Comparison of ENCODE assay signal across 15 cellular contexts in genomic region chr5:177458912-177459350, GRCh38. TPM values are rescaled to one million over a fixed set of nuclear protein-coding genes. Genes with fewer than 3 reads are reported as not detected.
A peak's percentile ranks its signal among the peaks of the same experiment; 100 is the strongest.
DNase-seq lines count a peak whose midpoint lies in the region; ATAC-seq and TF ChIP-seq lines count a peak whose summit lies in the region.
"Had no signal": no experiment of that assay in that cellular context is flagged by ENCODE, and none has a peak within 500 bp of the region (broad histone marks: within the 10 kb centered on the region; RNA-seq: fewer than 3 reads in every experiment).

No MANE protein-coding gene starts in this region.

- H2AFZ ChIP-seq in GM23338 = no peak overlapping the region

- H3K4me1 Mint-ChIP-seq in GM23338 = peaks cover 16% of the 10 kb centered on the region

- H3K9me3 ChIP-seq in BE2C = no peaks in the 10 kb centered on the region
- no peaks in the 10 kb centered on the region for H3K9me3 ChIP-seq in effector memory CD4-positive, alpha-beta T cell (ENCODE audit: control insufficient read depth, low read length)
- H3K9me3 ChIP-seq: left lung had no signal

- H3K36me3 ChIP-seq in BE2C (peaks cover 47% of the 10 kb centered on the region), GM23338 (ENCODE audit: insufficient read depth) (peaks cover 31% of the 10 kb centered on the region)
- no peaks in the 10 kb centered on the region for H3K36me3 ChIP-seq in effector memory CD4-positive, alpha-beta T cell (ENCODE audit: control insufficient read depth, insufficient read depth, low read length)

- H3K27ac Mint-ChIP-seq in GM23338 = no peak overlapping the region
- H3K27ac Mint-ChIP-seq: WTC11 had no signal

- H3K4me3 ChIP-seq in BE2C (ENCODE audit: low read depth, low read length) (no peak overlapping the region), GM23338 (no peak overlapping the region)
- no peak overlapping the region for H3K4me3 ChIP-seq in effector memory CD4-positive, alpha-beta T cell (ENCODE audit: insufficient read depth, low read depth, low read length, poor library complexity, severe bottlenecking)
- H3K4me3 ChIP-seq: left lung, SJSA1 had no signal

- DNase-seq in BE2C (peak; percentile 78), GM23338 (ENCODE audit: low spot score) (peak; percentile 61), left lobe of liver (ENCODE audit: low spot score) (peak; percentile 49), NCI-H1048 (lab: John Stamatoyannopoulos, UW) (no peak)
- no peak for DNase-seq in effector memory CD4-positive, alpha-beta T cell
- DNase-seq: aorta, left lung, NCI-H1436, small intestine had no signal

- no peak overlapping the region for H3K4me2 ChIP-seq in GM23338

- no peak for TF ChIP-seq CTCF in BE2C (IDR thresholded peaks at IDR 0.05; ENCODE audit: low read depth, low read length)
- TF ChIP-seq CTCF in GM23338 (conservative IDR thresholded peaks at IDR 0.05; ENCODE audit: low read depth in 2 of 2) = no peak

- H3F3A ChIP-seq in GM23338 (replicated peaks; ENCODE audit: low read depth) = peaks cover 50% of the 10 kb centered on the region

- peaks cover 3% of the 10 kb centered on the region; the same call in 1 of the 3 replicates for H3K9me3 Mint-ChIP-seq in GM23338
- H3K9me3 Mint-ChIP-seq: WTC11 had no signal

- peaks cover 23% of the 10 kb centered on the region for H3K4me1 ChIP-seq in BE2C
- H3K4me1 ChIP-seq in GM23338 (ENCODE audit: insufficient read depth) = peaks cover 10% of the 10 kb centered on the region
- peaks cover 22% of the 10 kb centered on the region for H3K4me1 ChIP-seq in effector memory CD4-positive, alpha-beta T cell (ENCODE audit: control insufficient read depth, insufficient read depth, low read length, poor library complexity, severe bottlenecking)

- H3K79me2 ChIP-seq in GM23338 (replicated peaks; ENCODE audit: insufficient read depth) = peaks cover 10% of the 10 kb centered on the region

- H4K20me1 ChIP-seq in GM23338 (replicated peaks; ENCODE audit: insufficient read depth) = peaks cover 24% of the 10 kb centered on the region

- H3K36me3 Mint-ChIP-seq in GM23338 (ENCODE audit: low read depth) = peaks cover 61% of the 10 kb centered on the region

- H3K27me3 Mint-ChIP-seq in GM23338 (ENCODE audit: insufficient read depth, low read depth, poor library complexity) = peaks cover 43% of the 10 kb centered on the region

- H3K27me3 ChIP-seq in BE2C (no peaks in the 10 kb centered on the region), GM23338 (ENCODE audit: insufficient read depth) (peaks cover 2% of the 10 kb centered on the region)
- no peaks in the 10 kb centered on the region for H3K27me3 ChIP-seq in effector memory CD4-positive, alpha-beta T cell (replicated peaks; ENCODE audit: control insufficient read depth, insufficient read depth, low read length, poor library complexity, severe bottlenecking)
- H3K27me3 ChIP-seq: SJSA1 had no signal

- H3K27ac ChIP-seq in GM23338 (ENCODE audit: low read depth) (no peak overlapping the region), angular gyrus (ENCODE audit: low read depth, low read length) (peak overlapping the region; percentile 44)
- no peak overlapping the region for H3K27ac ChIP-seq in effector memory CD4-positive, alpha-beta T cell (ENCODE audit: insufficient read depth, low read length, poor library complexity, severe bottlenecking)
- H3K27ac ChIP-seq: C4-2B, left lung had no signal

- ATAC-seq in GM23338 = no peak
- no peak for ATAC-seq in left lobe of liver
- ATAC-seq in HG03520 (IDR thresholded peaks at IDR 0.05; ENCODE audit: unreplicated experiment) = no peak
- no peak for ATAC-seq in GM19351 (IDR thresholded peaks at IDR 0.05; ENCODE audit: unreplicated experiment)
- ATAC-seq: left lung, WTC11 had no signal

- H3K4me3 Mint-ChIP-seq in GM23338 = no peak overlapping the region
- H3K4me3 Mint-ChIP-seq: WTC11 had no signal

- H3K9me2 ChIP-seq in GM23338 (ENCODE audit: insufficient read depth) = no peaks in the 10 kb centered on the region

TF ChIP-seq in GM23338, 12 proteins besides CTCF, POLR2A, EP300 and RAD21 (continues in another document):
- TF ChIP-seq ZNF462 (CRISPR knock-in tag; IDR thresholded peaks at IDR 0.05) (no peak), EZH2phosphoT487 (IDR thresholded peaks at IDR 0.05; ENCODE audit: unreplicated experiment) (no peak)

RNA-seq across cellular contexts. Expression of gene PRR7, which starts 12.3 kb away (rescaled TPM):
- polyA plus RNA-seq in BE2C (2012; ENCODE audit: insufficient read depth, insufficient read length, low read depth) = 84.9 TPM
- 6.4 and 9.7 TPM in 2 replicates for total RNA-seq in GM23338 (2014; rRNA removed; shearing (Covaris generic))
- polyA plus RNA-seq in GM23338 (2016; fragmentation: Nextera tagmentation; extraction: Ambion mirVana) = 7.6 and 7.7 TPM in 2 replicates
- total RNA-seq in left lobe of liver = 0.63 TPM

RNA-seq across cellular contexts. Expression of gene DBN1, which starts 14.5 kb away (rescaled TPM):
- 454 TPM for polyA plus RNA-seq in BE2C (2012; ENCODE audit: insufficient read depth, insufficient read length, low read depth)
- total RNA-seq in GM23338 (2014; rRNA removed; shearing (Covaris generic)) = 242 and 290 TPM in 2 replicates
- 102 and 106 TPM in 2 replicates for polyA plus RNA-seq in GM23338 (2016; fragmentation: Nextera tagmentation; extraction: Ambion mirVana)
- total RNA-seq in left lobe of liver = 1.7 TPM

RNA-seq across cellular contexts. Expression of gene GRK6, which starts 32.5 kb away (rescaled TPM):
- 58.6 TPM for polyA plus RNA-seq in BE2C (2012; ENCODE audit: insufficient read depth, insufficient read length, low read depth)
- 37.2 and 56.8 TPM in 2 replicates for total RNA-seq in GM23338 (2014; rRNA removed; shearing (Covaris generic))
- polyA plus RNA-seq in GM23338 (2016; fragmentation: Nextera tagmentation; extraction: Ambion mirVana) = 13.0 and 18.7 TPM in 2 replicates
- total RNA-seq in left lobe of liver = 9.8 TPM

RNA-seq across cellular contexts. Expression of gene PDLIM7, which starts 38.5 kb away (rescaled TPM):
- polyA plus RNA-seq in BE2C (2012; ENCODE audit: insufficient read depth, insufficient read length, low read depth) = 84.1 TPM
- 73.0 and 94.7 TPM in 2 replicates for total RNA-seq in GM23338 (2014; rRNA removed; shearing (Covaris generic))
- 128 TPM in 2 replicates for polyA plus RNA-seq in GM23338 (2016; fragmentation: Nextera tagmentation; extraction: Ambion mirVana)
- 5.3 TPM for total RNA-seq in left lobe of liver

RNA-seq across cellular contexts. Expression of gene F12, which starts 49.6 kb away (rescaled TPM):
- polyA plus RNA-seq in BE2C (2012; ENCODE audit: insufficient read depth, insufficient read length, low read depth) = 68.2 TPM
- 2.6 and 2.9 TPM in 2 replicates for total RNA-seq in GM23338 (2014; rRNA removed; shearing (Covaris generic))
- polyA plus RNA-seq in GM23338 (2016; fragmentation: Nextera tagmentation; extraction: Ambion mirVana) = 8.0 and 8.1 TPM in 2 replicates
- 292 TPM for total RNA-seq in left lobe of liver

Comparison
In these comparisons a context has a peak if more than half of its experiments do, and no peak if none do; other contexts are left out.
1. DNase-seq: peak in BE2C (single experiment), GM23338 (single experiment) and left lobe of liver (single experiment); none in NCI-H1048 (single experiment) and effector memory CD4-positive, alpha-beta T cell (0 of 3).
2. RNA of gene DBN1, which starts 14.5 kb away (total RNA-seq): 242 to 290 TPM in GM23338; 1.7 TPM in left lobe of liver (single experiment); every median in the first group is over 10 times any median in the second.